In the genomic region with DNA sequence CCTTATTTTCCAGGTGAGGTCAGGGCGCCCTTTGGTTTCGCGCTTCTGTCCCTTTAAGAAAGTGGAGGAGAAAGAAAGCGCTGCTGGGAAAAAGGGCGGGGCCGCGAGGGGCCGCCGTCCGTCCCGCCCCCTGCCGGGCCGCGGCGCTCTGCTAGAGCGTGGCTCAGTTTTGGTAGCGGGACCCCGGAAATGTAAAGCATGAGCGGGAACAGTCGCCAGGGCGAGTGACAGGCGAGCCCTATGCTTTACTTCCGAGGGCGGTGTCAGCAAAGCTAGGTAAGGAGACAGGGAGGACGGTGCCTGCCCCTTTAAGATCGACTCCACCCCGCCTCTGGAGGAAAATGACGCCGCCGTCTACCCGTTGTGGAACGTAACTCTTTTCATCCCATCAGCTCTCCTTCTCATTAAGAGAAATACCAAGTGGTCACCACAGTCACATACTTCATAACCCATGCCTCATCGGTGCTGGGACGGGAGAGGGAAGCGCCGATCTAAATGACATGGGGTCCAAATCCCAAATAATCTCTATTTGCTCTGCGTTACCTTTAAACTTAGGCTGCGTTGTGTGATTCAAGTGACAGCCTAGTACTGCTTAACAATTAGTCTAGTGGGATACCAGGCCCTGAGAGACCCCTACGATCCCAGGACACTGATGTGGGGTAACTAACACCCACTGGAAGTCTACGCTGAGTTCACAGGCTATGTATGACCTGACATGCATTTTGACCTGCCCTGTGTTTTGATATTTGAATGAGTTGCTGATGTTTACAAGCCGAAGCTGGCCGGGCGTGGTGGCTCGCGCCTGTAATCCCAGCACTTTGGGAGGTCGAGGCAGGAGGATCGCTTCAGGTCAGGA, we compare ENCODE assay signal across 1 cellular context.
TF ChIP-seq lines count a peak whose summit lies in the region.

A gene with protein sequence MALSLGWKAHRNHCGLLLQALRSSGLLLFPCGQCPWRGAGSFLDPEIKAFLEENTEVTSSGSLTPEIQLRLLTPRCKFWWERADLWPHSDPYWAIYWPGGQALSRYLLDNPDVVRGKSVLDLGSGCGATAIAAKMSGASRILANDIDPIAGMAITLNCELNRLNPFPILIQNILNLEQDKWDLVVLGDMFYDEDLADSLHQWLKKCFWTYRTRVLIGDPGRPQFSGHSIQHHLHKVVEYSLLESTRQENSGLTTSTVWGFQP (plus strand): TSS at position 602 of the 856 bp plus-strand sequence. CDS start 2,266 bp downstream, outside the sequence.

TF ChIP-seq in SK-N-SH, 30 proteins besides CTCF, POLR2A, EP300 and RAD21 (continued from another document):
- TF ChIP-seq, protein P1, sequence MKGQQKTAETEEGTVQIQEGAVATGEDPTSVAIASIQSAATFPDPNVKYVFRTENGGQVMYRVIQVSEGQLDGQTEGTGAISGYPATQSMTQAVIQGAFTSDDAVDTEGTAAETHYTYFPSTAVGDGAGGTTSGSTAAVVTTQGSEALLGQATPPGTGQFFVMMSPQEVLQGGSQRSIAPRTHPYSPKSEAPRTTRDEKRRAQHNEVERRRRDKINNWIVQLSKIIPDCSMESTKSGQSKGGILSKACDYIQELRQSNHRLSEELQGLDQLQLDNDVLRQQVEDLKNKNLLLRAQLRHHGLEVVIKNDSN (IDR thresholded peaks at IDR 0.05; ENCODE audit: borderline replicate concordance, low read depth): no peak
- no peak for TF ChIP-seq RXRA (IDR thresholded peaks at IDR 0.05; ENCODE audit: borderline replicate concordance, low read depth)
- peak; percentile 70 for TF ChIP-seq ELF1 (IDR thresholded peaks at IDR 0.05)
- TF ChIP-seq, protein P2, sequence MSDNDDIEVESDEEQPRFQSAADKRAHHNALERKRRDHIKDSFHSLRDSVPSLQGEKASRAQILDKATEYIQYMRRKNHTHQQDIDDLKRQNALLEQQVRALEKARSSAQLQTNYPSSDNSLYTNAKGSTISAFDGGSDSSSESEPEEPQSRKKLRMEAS (IDR thresholded peaks at IDR 0.05; ENCODE audit: low read depth): peak; percentile 64; the same call in 1 of the 2 replicates
- TF ChIP-seq TCF12 (IDR thresholded peaks at IDR 0.05): no peak
- no peak for TF ChIP-seq FOXM1 (IDR thresholded peaks at IDR 0.05; ENCODE audit: low read depth)
- TF ChIP-seq, protein P3, sequence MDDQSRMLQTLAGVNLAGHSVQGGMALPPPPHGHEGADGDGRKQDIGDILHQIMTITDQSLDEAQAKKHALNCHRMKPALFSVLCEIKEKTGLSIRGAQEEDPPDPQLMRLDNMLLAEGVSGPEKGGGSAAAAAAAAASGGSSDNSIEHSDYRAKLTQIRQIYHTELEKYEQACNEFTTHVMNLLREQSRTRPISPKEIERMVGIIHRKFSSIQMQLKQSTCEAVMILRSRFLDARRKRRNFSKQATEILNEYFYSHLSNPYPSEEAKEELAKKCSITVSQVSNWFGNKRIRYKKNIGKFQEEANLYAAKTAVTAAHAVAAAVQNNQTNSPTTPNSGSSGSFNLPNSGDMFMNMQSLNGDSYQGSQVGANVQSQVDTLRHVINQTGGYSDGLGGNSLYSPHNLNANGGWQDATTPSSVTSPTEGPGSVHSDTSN (IDR thresholded peaks at IDR 0.05): peak; percentile 72
- no peak for TF ChIP-seq MEF2A (IDR thresholded peaks at IDR 0.05; ENCODE audit: borderline replicate concordance, low read depth)
- no peak for TF ChIP-seq TEAD4 (IDR thresholded peaks at IDR 0.05; ENCODE audit: borderline replicate concordance, insufficient read depth)
- TF ChIP-seq GATA2 (CRISPR knock-in tag; IDR thresholded peaks at IDR 0.05): no peak
- TF ChIP-seq, protein P4, sequence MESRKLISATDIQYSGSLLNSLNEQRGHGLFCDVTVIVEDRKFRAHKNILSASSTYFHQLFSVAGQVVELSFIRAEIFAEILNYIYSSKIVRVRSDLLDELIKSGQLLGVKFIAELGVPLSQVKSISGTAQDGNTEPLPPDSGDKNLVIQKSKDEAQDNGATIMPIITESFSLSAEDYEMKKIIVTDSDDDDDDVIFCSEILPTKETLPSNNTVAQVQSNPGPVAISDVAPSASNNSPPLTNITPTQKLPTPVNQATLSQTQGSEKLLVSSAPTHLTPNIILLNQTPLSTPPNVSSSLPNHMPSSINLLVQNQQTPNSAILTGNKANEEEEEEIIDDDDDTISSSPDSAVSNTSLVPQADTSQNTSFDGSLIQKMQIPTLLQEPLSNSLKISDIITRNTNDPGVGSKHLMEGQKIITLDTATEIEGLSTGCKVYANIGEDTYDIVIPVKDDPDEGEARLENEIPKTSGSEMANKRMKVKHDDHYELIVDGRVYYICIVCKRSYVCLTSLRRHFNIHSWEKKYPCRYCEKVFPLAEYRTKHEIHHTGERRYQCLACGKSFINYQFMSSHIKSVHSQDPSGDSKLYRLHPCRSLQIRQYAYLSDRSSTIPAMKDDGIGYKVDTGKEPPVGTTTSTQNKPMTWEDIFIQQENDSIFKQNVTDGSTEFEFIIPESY (IDR thresholded peaks at IDR 0.05; ENCODE audit: borderline replicate concordance, low read depth): no peak
- no peak for TF ChIP-seq EZH2phosphoT487 (IDR thresholded peaks at IDR 0.05; ENCODE audit: borderline replicate concordance, low read depth)
- TF ChIP-seq GABPA (IDR thresholded peaks at IDR 0.05; ENCODE audit: low read depth): peak; percentile 58
- 0 out of 2 replicates have a peak, but pooled peaks have one; percentile 2 for TF ChIP-seq SMC3 (IDR thresholded peaks at IDR 0.05; ENCODE audit: low read depth, low read length)
- no peak for TF ChIP-seq JUND (IDR thresholded peaks at IDR 0.05)
- TF ChIP-seq CHD2 (IDR thresholded peaks at IDR 0.05; ENCODE audit: low read length, partially characterized antibody): peak; percentile 16
- 0 out of 2 replicates have a peak, but pooled peaks have one; percentile 23 for TF ChIP-seq TAF1 (IDR thresholded peaks at IDR 0.05; ENCODE audit: borderline replicate concordance, low read depth, low read length)
- TF ChIP-seq, protein P5, sequence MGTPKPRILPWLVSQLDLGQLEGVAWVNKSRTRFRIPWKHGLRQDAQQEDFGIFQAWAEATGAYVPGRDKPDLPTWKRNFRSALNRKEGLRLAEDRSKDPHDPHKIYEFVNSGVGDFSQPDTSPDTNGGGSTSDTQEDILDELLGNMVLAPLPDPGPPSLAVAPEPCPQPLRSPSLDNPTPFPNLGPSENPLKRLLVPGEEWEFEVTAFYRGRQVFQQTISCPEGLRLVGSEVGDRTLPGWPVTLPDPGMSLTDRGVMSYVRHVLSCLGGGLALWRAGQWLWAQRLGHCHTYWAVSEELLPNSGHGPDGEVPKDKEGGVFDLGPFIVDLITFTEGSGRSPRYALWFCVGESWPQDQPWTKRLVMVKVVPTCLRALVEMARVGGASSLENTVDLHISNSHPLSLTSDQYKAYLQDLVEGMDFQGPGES (IDR thresholded peaks at IDR 0.05; ENCODE audit: low read depth, low read length): no peak
- TF ChIP-seq FOXJ3 (CRISPR knock-in tag; IDR thresholded peaks at IDR 0.05): no peak
- TF ChIP-seq FOSL2 (IDR thresholded peaks at IDR 0.05; ENCODE audit: borderline replicate concordance, low read depth): no peak
- TF ChIP-seq RCOR1 (IDR thresholded peaks at IDR 0.05; ENCODE audit: low read length): no peak
- no peak for TF ChIP-seq NFIC (IDR thresholded peaks at IDR 0.05; ENCODE audit: borderline replicate concordance)
- TF ChIP-seq, protein P6, sequence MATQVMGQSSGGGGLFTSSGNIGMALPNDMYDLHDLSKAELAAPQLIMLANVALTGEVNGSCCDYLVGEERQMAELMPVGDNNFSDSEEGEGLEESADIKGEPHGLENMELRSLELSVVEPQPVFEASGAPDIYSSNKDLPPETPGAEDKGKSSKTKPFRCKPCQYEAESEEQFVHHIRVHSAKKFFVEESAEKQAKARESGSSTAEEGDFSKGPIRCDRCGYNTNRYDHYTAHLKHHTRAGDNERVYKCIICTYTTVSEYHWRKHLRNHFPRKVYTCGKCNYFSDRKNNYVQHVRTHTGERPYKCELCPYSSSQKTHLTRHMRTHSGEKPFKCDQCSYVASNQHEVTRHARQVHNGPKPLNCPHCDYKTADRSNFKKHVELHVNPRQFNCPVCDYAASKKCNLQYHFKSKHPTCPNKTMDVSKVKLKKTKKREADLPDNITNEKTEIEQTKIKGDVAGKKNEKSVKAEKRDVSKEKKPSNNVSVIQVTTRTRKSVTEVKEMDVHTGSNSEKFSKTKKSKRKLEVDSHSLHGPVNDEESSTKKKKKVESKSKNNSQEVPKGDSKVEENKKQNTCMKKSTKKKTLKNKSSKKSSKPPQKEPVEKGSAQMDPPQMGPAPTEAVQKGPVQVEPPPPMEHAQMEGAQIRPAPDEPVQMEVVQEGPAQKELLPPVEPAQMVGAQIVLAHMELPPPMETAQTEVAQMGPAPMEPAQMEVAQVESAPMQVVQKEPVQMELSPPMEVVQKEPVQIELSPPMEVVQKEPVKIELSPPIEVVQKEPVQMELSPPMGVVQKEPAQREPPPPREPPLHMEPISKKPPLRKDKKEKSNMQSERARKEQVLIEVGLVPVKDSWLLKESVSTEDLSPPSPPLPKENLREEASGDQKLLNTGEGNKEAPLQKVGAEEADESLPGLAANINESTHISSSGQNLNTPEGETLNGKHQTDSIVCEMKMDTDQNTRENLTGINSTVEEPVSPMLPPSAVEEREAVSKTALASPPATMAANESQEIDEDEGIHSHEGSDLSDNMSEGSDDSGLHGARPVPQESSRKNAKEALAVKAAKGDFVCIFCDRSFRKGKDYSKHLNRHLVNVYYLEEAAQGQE (IDR thresholded peaks at IDR 0.05; ENCODE audit: low read depth, low read length): no peak
- no peak for TF ChIP-seq RFX5 (IDR thresholded peaks at IDR 0.05; ENCODE audit: low read length)
- peak; percentile 79 for TF ChIP-seq POLR2AphosphoS5 (IDR thresholded peaks at IDR 0.05; ENCODE audit: low read depth, low read length)
